9 cellular contexts compared by ENCODE assay signal in genomic region chr2:38610851-38611801, GRCh38. TPM values are rescaled to one million over a fixed set of nuclear protein-coding genes. Genes with fewer than 3 reads are reported as not detected.
A peak's percentile ranks its signal among the peaks of the same experiment; 100 is the strongest.
DNase-seq lines count a peak whose midpoint lies in the region; ATAC-seq, FAIRE-seq and TF ChIP-seq lines count a peak whose summit lies in the region.
"Had no signal": no experiment of that assay in that cellular context is flagged by ENCODE, and none has a peak within 500 bp of the region (broad histone marks: within the 10 kb centered on the region; RNA-seq: fewer than 3 reads in every experiment).

No MANE protein-coding gene starts in this region.

- 69 to 70% methylated on average over 8 of the region's 8 CpGs for WGBS in body of pancreas, 2 donors

- H3K4me3 ChIP-seq in GM12864 (ENCODE audit: low read depth, low read length) = no peak overlapping the region
- H3K4me3 ChIP-seq in endothelial cell of umbilical vein (replicated peaks in 1 of 3; ENCODE audit: insufficient read depth in 1 of 3, low read depth in 1 of 3, low read length in 3 of 3) = no peak overlapping the region
- no peak overlapping the region for H3K4me3 ChIP-seq in body of pancreas

- H3K9ac ChIP-seq in endothelial cell of umbilical vein (replicated peaks; ENCODE audit: extremely low read depth, insufficient read depth, low read length) = no peak overlapping the region

- H3K4me2 ChIP-seq in endothelial cell of umbilical vein (ENCODE audit: insufficient read depth, low read length) = no peak overlapping the region

- DNase-seq in GM12864 (ENCODE audit: low read depth) (peak; percentile 77), endothelial cell of umbilical vein (ENCODE audit: low read depth, low spot score) (peak; percentile 16), body of pancreas (no peak), hippocampal formation (lab: John Stamatoyannopoulos, UW) (no peak), frontal cortex (ENCODE audit: low spot score in 2 of 2) (no peak), activated gamma-delta T cell (lab: John Stamatoyannopoulos, UW) (no peak)
- DNase-seq: T-cell had no signal

- H3K9me3 ChIP-seq in endothelial cell of umbilical vein (replicated peaks; ENCODE audit: control insufficient read depth, insufficient read depth, low read length) (no peaks in the 10 kb centered on the region), body of pancreas (no peaks in the 10 kb centered on the region)

- no peak overlapping the region for H2AFZ ChIP-seq in endothelial cell of umbilical vein (ENCODE audit: low read depth, low read length)

- FAIRE-seq in endothelial cell of umbilical vein (lab: Jason Lieb, UNC) = no peak
- FAIRE-seq in frontal cortex (lab: Jason Lieb, UNC) = no peak

- intact Hi-C loops in endothelial cell of umbilical vein (cut with micrococcal nuclease) (no loop called here), body of pancreas (cut with DNase I) (no loop called here)

- dilution Hi-C loops in endothelial cell of umbilical vein (cut with MboI; ENCODE audit: extremely low pct_ligation_motif_present, low sequenced_read_pairs) = no loop called here

- TF ChIP-seq CTCF in GM12864 (IDR thresholded peaks at IDR 0.05; ENCODE audit: low read depth, low read length, missing control alignments) (no peak), endothelial cell of umbilical vein (IDR thresholded peaks at IDR 0.05; ENCODE audit: extremely low read depth in 1 of 2, insufficient read depth in 1 of 2, low read depth in 1 of 2, low read length in 2 of 2) (no peak), body of pancreas (IDR thresholded peaks at IDR 0.05) (no peak)

- H3K9me1 ChIP-seq in endothelial cell of umbilical vein (replicated peaks; ENCODE audit: control insufficient read depth, extremely low read depth, insufficient read depth, low read length) = no peaks in the 10 kb centered on the region

- POLR2A ChIA-PET in endothelial cell of umbilical vein (lab: Charles Lee) = no interaction called here

- H3K4me1 ChIP-seq in endothelial cell of umbilical vein (ENCODE audit: control insufficient read depth, extremely low read depth, insufficient read depth, low read length) (no peaks in the 10 kb centered on the region), body of pancreas (no peaks in the 10 kb centered on the region)

- CTCF ChIA-PET in endothelial cell of umbilical vein (lab: Charles Lee) = interaction anchor here (0.5 to 1.7 kb wide), 4 partner anchors 8 to 263 kb away, joined by 3 to 6 read pairs (median 4); partner anchors contain the start of gene HNRNPLL

- H3K27ac ChIP-seq in endothelial cell of umbilical vein (ENCODE audit: insufficient read depth, low read depth, low read length) = no peak overlapping the region
- peak overlapping the region in 1 of 4 donors; percentile 14 for H3K27ac ChIP-seq in body of pancreas

- H3K36me3 ChIP-seq in endothelial cell of umbilical vein (ENCODE audit: control insufficient read depth in 2 of 2, extremely low read depth in 1 of 2, insufficient read depth in 2 of 2, low read length in 2 of 2) (no peaks in the 10 kb centered on the region), body of pancreas (replicated peaks in 1 of 2; ENCODE audit: insufficient read depth in 1 of 2, low read depth in 2 of 2) (no peaks in the 10 kb centered on the region)

- H3K27me3 ChIP-seq in endothelial cell of umbilical vein (ENCODE audit: control insufficient read depth in 2 of 2, insufficient read depth in 2 of 2, low read length in 2 of 2) (peaks cover 0 to 2% of the 10 kb centered on the region in 2 experiments), body of pancreas (no peaks in the 10 kb centered on the region)

- H3K79me2 ChIP-seq in endothelial cell of umbilical vein (ENCODE audit: control insufficient read depth, insufficient read depth, low read length) = no peaks in the 10 kb centered on the region

- BruUV-seq in endothelial cell of umbilical vein (replicated peaks; lab: Mats Ljungman, UMichigan) = no TSS peak

- no peaks in the 10 kb centered on the region for H4K20me1 ChIP-seq in endothelial cell of umbilical vein (replicated peaks; ENCODE audit: control insufficient read depth, extremely low read depth, insufficient read depth, low read length)

- peak; percentile 65 for ATAC-seq in GM21423 (IDR thresholded peaks at IDR 0.05; ENCODE audit: unreplicated experiment)
- ATAC-seq in HG03558 (IDR thresholded peaks at IDR 0.05; ENCODE audit: extremely low read depth, unreplicated experiment) = peak; percentile 67
- ATAC-seq in body of pancreas = no peak

- TF ChIP-seq POLR2A in endothelial cell of umbilical vein (IDR thresholded peaks at IDR 0.05; ENCODE audit: low read depth, low read length) (no peak), body of pancreas (IDR thresholded peaks at IDR 0.05) (no peak)

TF ChIP-seq in endothelial cell of umbilical vein, 7 proteins besides CTCF, POLR2A, EP300 and RAD21:
- TF ChIP-seq POLR2AphosphoS5 (IDR thresholded peaks at IDR 0.05; ENCODE audit: insufficient read depth, low read depth, low read length) (no peak), MYC (IDR thresholded peaks at IDR 0.05; ENCODE audit: low read depth, low read length) (no peak), JUN (IDR thresholded peaks at IDR 0.05; ENCODE audit: borderline replicate concordance, insufficient read depth, insufficient read length, low read depth) (no peak), FOS (IDR thresholded peaks at IDR 0.05; ENCODE audit: borderline replicate concordance, insufficient read depth, low read length) (no peak), MAX (IDR thresholded peaks at IDR 0.05; ENCODE audit: insufficient read depth, insufficient read length) (no peak), EZH2 (IDR thresholded peaks at IDR 0.05; ENCODE audit: borderline replicate concordance, low read depth, low read length, severe bottlenecking) (no peak), GATA2 (IDR thresholded peaks at IDR 0.05; ENCODE audit: insufficient read depth, insufficient read length, low read depth, low read length) (no peak)
TF ChIP-seq in endothelial cell of umbilical vein: peak in this region for 0.

RNA-seq across cellular contexts. Expression of gene HNRNPLL, which starts 8.4 kb away (rescaled TPM):
- total RNA-seq in endothelial cell of umbilical vein (56.2 and 61.1 TPM in 2 replicates), body of pancreas (10 to 100 TPM; 21.8 to 22.4 TPM), frontal cortex (77.9 TPM)
- polyA plus RNA-seq in endothelial cell of umbilical vein = 15.1 and 19.8 TPM in 2 replicates
- polyA plus RNA-seq in endothelial cell of umbilical vein (2011; cell fraction: cytosol; rRNA removed) = 23.3 and 28.1 TPM in 2 replicates
- 46.3 and 54.1 TPM in 2 replicates for polyA plus RNA-seq in endothelial cell of umbilical vein (2011; cell fraction: nucleus; rRNA removed)
- polyA plus RNA-seq in endothelial cell of umbilical vein (2012) = 42.9 and 49.1 TPM in 2 replicates
- 28.2 and 34.2 TPM in 2 replicates for polyA minus RNA-seq in endothelial cell of umbilical vein
- 19.3 TPM for polyA minus RNA-seq in endothelial cell of umbilical vein (2011; cell fraction: cytosol; rRNA and poly(A)+ RNA removed)
- 68.7 and 83.8 TPM in 2 replicates for polyA minus RNA-seq in endothelial cell of umbilical vein (2011; cell fraction: nucleus; rRNA and poly(A)+ RNA removed)

RNA-seq across cellular contexts. Expression of gene GALM, which starts 54.8 kb away (rescaled TPM):
- total RNA-seq in endothelial cell of umbilical vein (5.4 and 6.1 TPM in 2 replicates), body of pancreas (10 to 100 TPM in 1 of 2 donors, 1 to 10 TPM in 1; 7.5 to 20.4 TPM), frontal cortex (2.9 TPM)
- polyA plus RNA-seq in endothelial cell of umbilical vein = 4.6 and 4.8 TPM in 2 replicates
- 4.9 and 5.8 TPM in 2 replicates for polyA plus RNA-seq in endothelial cell of umbilical vein (2011; cell fraction: cytosol; rRNA removed)
- polyA plus RNA-seq in endothelial cell of umbilical vein (2011; cell fraction: nucleus; rRNA removed) = 3.5 and 3.8 TPM in 2 replicates
- polyA plus RNA-seq in endothelial cell of umbilical vein (2012) = 8.4 and 8.9 TPM in 2 replicates
- 4.8 and 6.7 TPM in 2 replicates for polyA minus RNA-seq in endothelial cell of umbilical vein
- polyA minus RNA-seq in endothelial cell of umbilical vein (2011; cell fraction: cytosol; rRNA and poly(A)+ RNA removed) = 8.4 TPM
- 2.0 and 2.7 TPM in 2 replicates for polyA minus RNA-seq in endothelial cell of umbilical vein (2011; cell fraction: nucleus; rRNA and poly(A)+ RNA removed)

Comparison
In these comparisons a context has a peak if more than half of its experiments do, and no peak if none do; other contexts are left out.
1. DNase-seq: peak in GM12864 (single experiment) and endothelial cell of umbilical vein (single experiment); none in body of pancreas (0 of 4), hippocampal formation (0 of 2), frontal cortex (0 of 2) and activated gamma-delta T cell (single experiment).